1 cellular context compared by ENCODE assay signal in the genomic region with DNA sequence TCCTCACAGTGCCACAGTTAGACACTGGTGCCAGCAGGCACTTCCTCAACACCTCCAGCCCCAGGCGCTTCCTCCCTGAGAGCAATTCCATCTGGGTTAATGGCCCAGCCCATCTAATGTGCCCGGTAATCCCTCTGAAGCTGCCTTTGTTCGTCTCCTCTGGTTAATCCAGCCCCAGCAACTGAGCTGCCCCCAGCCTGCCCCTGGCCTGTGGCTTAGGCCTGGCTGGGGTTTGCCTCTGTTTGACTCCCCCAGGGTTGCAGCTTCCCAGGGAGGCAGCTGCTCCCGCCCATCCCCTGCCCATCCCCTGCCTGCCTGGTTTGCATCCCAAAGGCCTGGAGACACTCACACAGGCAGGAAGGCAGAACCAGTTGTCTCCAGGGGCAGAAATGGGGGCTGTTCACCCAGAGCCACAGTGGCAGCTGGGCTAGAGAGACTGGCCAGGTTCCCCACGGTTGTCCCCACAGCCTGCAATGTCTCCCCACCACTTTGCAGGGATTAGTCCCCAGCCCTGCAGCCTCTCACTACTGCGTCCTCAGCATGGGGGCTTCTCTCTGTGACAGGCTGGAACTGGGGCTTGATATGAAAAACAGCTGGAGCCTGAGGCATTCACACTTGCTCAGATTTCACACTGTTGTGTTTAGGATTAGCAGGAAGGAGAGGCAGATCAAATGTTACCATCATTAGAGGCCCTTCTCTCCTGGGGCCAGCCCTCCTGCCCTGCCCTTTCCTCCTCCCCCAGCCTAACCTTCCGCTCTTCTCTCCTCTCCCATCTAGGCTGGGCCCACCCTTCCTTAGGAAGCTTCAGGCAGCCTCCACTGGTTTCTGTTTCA.
TF ChIP-seq lines count a peak whose summit lies in the region.

No MANE protein-coding gene starts in this region.

TF ChIP-seq in GM23338, 12 proteins besides CTCF, POLR2A, EP300 and RAD21 (continued from another document):
- TF ChIP-seq, protein P1, sequence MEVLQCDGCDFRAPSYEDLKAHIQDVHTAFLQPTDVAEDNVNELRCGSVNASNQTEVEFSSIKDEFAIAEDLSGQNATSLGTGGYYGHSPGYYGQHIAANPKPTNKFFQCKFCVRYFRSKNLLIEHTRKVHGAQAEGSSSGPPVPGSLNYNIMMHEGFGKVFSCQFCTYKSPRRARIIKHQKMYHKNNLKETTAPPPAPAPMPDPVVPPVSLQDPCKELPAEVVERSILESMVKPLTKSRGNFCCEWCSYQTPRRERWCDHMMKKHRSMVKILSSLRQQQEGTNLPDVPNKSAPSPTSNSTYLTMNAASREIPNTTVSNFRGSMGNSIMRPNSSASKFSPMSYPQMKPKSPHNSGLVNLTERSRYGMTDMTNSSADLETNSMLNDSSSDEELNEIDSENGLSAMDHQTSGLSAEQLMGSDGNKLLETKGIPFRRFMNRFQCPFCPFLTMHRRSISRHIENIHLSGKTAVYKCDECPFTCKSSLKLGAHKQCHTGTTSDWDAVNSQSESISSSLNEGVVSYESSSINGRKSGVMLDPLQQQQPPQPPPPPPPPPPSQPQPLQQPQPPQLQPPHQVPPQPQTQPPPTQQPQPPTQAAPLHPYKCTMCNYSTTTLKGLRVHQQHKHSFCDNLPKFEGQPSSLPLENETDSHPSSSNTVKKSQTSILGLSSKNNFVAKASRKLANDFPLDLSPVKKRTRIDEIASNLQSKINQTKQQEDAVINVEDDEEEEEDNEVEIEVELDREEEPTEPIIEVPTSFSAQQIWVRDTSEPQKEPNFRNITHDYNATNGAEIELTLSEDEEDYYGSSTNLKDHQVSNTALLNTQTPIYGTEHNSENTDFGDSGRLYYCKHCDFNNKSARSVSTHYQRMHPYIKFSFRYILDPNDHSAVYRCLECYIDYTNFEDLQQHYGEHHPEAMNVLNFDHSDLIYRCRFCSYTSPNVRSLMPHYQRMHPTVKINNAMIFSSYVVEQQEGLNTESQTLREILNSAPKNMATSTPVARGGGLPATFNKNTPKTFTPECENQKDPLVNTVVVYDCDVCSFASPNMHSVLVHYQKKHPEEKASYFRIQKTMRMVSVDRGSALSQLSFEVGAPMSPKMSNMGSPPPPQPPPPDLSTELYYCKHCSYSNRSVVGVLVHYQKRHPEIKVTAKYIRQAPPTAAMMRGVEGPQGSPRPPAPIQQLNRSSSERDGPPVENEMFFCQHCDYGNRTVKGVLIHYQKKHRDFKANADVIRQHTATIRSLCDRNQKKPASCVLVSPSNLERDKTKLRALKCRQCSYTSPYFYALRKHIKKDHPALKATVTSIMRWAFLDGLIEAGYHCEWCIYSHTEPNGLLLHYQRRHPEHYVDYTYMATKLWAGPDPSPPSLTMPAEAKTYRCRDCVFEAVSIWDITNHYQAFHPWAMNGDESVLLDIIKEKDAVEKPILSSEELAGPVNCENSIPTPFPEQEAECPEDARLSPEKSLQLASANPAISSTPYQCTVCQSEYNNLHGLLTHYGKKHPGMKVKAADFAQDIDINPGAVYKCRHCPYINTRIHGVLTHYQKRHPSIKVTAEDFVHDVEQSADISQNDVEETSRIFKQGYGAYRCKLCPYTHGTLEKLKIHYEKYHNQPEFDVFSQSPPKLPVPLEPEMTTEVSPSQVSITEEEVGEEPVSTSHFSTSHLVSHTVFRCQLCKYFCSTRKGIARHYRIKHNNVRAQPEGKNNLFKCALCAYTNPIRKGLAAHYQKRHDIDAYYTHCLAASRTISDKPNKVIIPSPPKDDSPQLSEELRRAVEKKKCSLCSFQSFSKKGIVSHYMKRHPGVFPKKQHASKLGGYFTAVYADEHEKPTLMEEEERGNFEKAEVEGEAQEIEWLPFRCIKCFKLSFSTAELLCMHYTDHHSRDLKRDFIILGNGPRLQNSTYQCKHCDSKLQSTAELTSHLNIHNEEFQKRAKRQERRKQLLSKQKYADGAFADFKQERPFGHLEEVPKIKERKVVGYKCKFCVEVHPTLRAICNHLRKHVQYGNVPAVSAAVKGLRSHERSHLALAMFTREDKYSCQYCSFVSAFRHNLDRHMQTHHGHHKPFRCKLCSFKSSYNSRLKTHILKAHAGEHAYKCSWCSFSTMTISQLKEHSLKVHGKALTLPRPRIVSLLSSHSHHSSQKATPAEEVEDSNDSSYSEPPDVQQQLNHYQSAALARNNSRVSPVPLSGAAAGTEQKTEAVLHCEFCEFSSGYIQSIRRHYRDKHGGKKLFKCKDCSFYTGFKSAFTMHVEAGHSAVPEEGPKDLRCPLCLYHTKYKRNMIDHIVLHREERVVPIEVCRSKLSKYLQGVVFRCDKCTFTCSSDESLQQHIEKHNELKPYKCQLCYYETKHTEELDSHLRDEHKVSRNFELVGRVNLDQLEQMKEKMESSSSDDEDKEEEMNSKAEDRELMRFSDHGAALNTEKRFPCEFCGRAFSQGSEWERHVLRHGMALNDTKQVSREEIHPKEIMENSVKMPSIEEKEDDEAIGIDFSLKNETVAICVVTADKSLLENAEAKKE (CRISPR knock-in tag; IDR thresholded peaks at IDR 0.05), result no peak
- no peak for TF ChIP-seq EZH2 (IDR thresholded peaks at IDR 0.05; ENCODE audit: low read depth, unreplicated experiment)
- TF ChIP-seq, protein P2, sequence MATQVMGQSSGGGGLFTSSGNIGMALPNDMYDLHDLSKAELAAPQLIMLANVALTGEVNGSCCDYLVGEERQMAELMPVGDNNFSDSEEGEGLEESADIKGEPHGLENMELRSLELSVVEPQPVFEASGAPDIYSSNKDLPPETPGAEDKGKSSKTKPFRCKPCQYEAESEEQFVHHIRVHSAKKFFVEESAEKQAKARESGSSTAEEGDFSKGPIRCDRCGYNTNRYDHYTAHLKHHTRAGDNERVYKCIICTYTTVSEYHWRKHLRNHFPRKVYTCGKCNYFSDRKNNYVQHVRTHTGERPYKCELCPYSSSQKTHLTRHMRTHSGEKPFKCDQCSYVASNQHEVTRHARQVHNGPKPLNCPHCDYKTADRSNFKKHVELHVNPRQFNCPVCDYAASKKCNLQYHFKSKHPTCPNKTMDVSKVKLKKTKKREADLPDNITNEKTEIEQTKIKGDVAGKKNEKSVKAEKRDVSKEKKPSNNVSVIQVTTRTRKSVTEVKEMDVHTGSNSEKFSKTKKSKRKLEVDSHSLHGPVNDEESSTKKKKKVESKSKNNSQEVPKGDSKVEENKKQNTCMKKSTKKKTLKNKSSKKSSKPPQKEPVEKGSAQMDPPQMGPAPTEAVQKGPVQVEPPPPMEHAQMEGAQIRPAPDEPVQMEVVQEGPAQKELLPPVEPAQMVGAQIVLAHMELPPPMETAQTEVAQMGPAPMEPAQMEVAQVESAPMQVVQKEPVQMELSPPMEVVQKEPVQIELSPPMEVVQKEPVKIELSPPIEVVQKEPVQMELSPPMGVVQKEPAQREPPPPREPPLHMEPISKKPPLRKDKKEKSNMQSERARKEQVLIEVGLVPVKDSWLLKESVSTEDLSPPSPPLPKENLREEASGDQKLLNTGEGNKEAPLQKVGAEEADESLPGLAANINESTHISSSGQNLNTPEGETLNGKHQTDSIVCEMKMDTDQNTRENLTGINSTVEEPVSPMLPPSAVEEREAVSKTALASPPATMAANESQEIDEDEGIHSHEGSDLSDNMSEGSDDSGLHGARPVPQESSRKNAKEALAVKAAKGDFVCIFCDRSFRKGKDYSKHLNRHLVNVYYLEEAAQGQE (IDR thresholded peaks at IDR 0.05; ENCODE audit: unreplicated experiment), result no peak
- TF ChIP-seq ZNF331 (CRISPR knock-in tag; IDR thresholded peaks at IDR 0.05; ENCODE audit: low read depth), result no peak
- TF ChIP-seq STAT1 (IDR thresholded peaks at IDR 0.05; ENCODE audit: unreplicated experiment), result no peak
- no peak for TF ChIP-seq ZNF114 (CRISPR knock-in tag; IDR thresholded peaks at IDR 0.05)
